12 cellular contexts compared by ENCODE assay signal in the genomic region with DNA sequence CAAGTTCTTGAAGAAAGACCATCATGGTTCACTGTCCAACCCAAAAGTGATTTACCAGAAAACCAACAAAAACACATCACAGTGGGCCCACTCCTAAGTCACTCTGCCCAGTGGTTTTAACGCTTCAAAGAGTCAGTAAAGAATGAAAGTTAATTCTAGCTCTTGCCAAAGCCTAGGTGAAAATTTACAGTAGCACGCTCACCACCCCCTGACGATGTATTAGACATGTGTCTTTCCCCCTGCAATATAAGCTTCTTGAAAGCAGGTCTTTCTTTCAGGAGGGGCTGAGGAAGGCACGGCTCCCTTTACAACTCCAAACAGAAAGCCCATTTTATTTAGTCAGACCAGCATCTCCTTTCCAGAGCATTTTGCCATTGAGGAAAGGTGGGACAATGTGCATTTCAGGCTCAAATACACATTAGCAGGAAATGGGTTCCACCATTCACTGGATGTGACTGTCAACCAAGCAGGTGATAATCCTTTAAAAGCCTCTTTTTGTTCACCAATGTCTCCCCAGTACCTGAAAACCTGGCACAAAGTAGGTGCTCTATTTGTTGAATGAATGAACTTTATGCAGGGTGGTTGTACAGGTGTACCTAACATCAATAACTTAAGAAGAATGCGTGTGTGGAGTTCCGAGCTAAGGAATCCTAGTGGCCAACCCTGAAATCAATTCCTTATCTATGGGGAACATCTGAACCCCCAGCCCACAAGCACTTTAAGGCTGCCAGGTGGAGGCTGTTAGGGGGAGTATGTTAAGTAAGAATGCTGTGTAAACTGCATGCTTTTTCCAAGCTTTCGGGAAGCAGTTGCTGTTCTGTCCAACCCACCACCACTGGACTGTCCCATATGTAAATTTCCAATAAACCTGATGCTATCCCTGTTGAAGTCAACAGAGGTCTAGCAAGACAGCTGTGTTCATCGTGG. TPM values are rescaled to one million over a fixed set of nuclear protein-coding genes. Genes with fewer than 3 reads are reported as not detected.
DNase-seq lines count a peak whose midpoint lies in the region; ATAC-seq, FAIRE-seq and TF ChIP-seq lines count a peak whose summit lies in the region.
"Had no signal": no experiment of that assay in that cellular context is flagged by ENCODE, and none has a peak within 500 bp of the region (broad histone marks: within the 10 kb centered on the region; RNA-seq: fewer than 3 reads in every experiment).

No MANE protein-coding gene starts in this region.

- peak overlapping the region; percentile 29 for H3K4me3 Mint-ChIP-seq in stimulated activated naive CD8-positive, alpha-beta T cell treated with anti-CD3 and anti-CD28 coated beads, Interleukin-15, Interleukin-2, amounts not matched to agents 100 ng/mL and 50 ng/mL, for 24 hours
- peak overlapping the region; percentile 69 for H3K4me3 Mint-ChIP-seq in T-helper 17 cell

- H4K8ac ChIP-seq in mesenchymal stem cell (ENCODE audit: low read length), result no peak overlapping the region

- peaks cover 25% of the 10 kb centered on the region for H3K4me1 ChIP-seq in mesenchymal stem cell (ENCODE audit: control insufficient read depth, insufficient read depth, low read depth, low read length)

- H3K27ac ChIP-seq in mesenchymal stem cell (ENCODE audit: low read length, poor library complexity, severe bottlenecking), result no peak overlapping the region
- H3K27ac ChIP-seq: neutrophil had no signal

- H3K9ac ChIP-seq in mesenchymal stem cell (ENCODE audit: low read length), result no peak overlapping the region

- no peak overlapping the region for H2AFZ ChIP-seq in mesenchymal stem cell (ENCODE audit: low read depth, low read length)

- FAIRE-seq in H54 (lab: Jason Lieb, UNC), result no peak
- FAIRE-seq: astrocyte had no signal

- H3K36me3 Mint-ChIP-seq in stimulated activated naive CD8-positive, alpha-beta T cell treated with anti-CD3 and anti-CD28 coated beads, Interleukin-15, Interleukin-2, amounts not matched to agents 100 ng/mL and 50 ng/mL, for 24 hours (ENCODE audit: low read depth), result peaks cover 89% of the 10 kb centered on the region
- H3K36me3 Mint-ChIP-seq in T-helper 17 cell (ENCODE audit: low read depth), result peaks cover 2% of the 10 kb centered on the region

- peaks cover 4% of the 10 kb centered on the region for H3K79me1 ChIP-seq in mesenchymal stem cell (replicated peaks; ENCODE audit: low read length, poor library complexity, severe bottlenecking)

- H2BK12ac ChIP-seq in mesenchymal stem cell (ENCODE audit: low read length in 2 of 2), result no peak overlapping the region

- H3K27me3 ChIP-seq in mesenchymal stem cell (ENCODE audit: control insufficient read depth in 1 of 2, insufficient read depth in 1 of 2, low read length in 2 of 2), result no peaks in the 10 kb centered on the region
- H3K27me3 ChIP-seq: BE2C, neutrophil had no signal

- no peak overlapping the region for H2BK5ac ChIP-seq in mesenchymal stem cell (ENCODE audit: low read depth, low read length, poor library complexity, severe bottlenecking)

- H3K9me3 Mint-ChIP-seq in stimulated activated naive CD8-positive, alpha-beta T cell treated with anti-CD3 and anti-CD28 coated beads, Interleukin-15, Interleukin-2, amounts not matched to agents 100 ng/mL and 50 ng/mL, for 24 hours, result no peaks in the 10 kb centered on the region

- DNase-seq in stimulated activated naive CD8-positive, alpha-beta T cell treated with anti-CD3 and anti-CD28 coated beads, Interleukin-15, Interleukin-2, amounts not matched to agents 100 U/mL and 50 U/mL, for 24 hours, result no peak
- DNase-seq in T-helper 17 cell, result no peak
- no peak for DNase-seq in mesenchymal stem cell
- no peak for DNase-seq in H54 (ENCODE audit: insufficient read length, low spot score)
- DNase-seq in NCI-H2227 (lab: John Stamatoyannopoulos, UW; ENCODE audit: unreplicated experiment), result no peak
- no peak for DNase-seq in NCI-H446 (lab: John Stamatoyannopoulos, UW)
- DNase-seq: BE2C, NCI-H2029 treated with DMSO at 0.1 percent for 48 hours had no signal

- H4K91ac ChIP-seq in mesenchymal stem cell (ENCODE audit: low read length), result no peak overlapping the region

- no peak overlapping the region for H3K23ac ChIP-seq in mesenchymal stem cell (ENCODE audit: low read length in 2 of 2)

- H3K14ac ChIP-seq in mesenchymal stem cell (ENCODE audit: low read length in 2 of 2), result peak overlapping the region in 1 of 2 experiments; percentile 18

- H3K18ac ChIP-seq in mesenchymal stem cell (ENCODE audit: low read depth in 1 of 2, low read length in 2 of 2), result no peak overlapping the region

- H2BK120ac ChIP-seq in mesenchymal stem cell (ENCODE audit: low read depth, low read length), result no peak overlapping the region

- 69% methylated on average over 7 of the region's 8 CpGs for WGBS in mesenchymal stem cell

- no peak for ATAC-seq in stimulated activated naive CD8-positive, alpha-beta T cell treated with anti-CD3 and anti-CD28 coated beads, Interleukin-15, Interleukin-2, amounts not matched to agents 100 U/mL and 50 U/mL, for 24 hours
- ATAC-seq in T-helper 17 cell (no peak), HG03432 (IDR thresholded peaks at IDR 0.05; ENCODE audit: unreplicated experiment) (no peak)

- H2AK5ac ChIP-seq in mesenchymal stem cell (ENCODE audit: low read length, severe bottlenecking), result no peak overlapping the region

- no peaks in the 10 kb centered on the region for H3K27me3 Mint-ChIP-seq in stimulated activated naive CD8-positive, alpha-beta T cell treated with anti-CD3 and anti-CD28 coated beads, Interleukin-15, Interleukin-2, amounts not matched to agents 100 ng/mL and 50 ng/mL, for 24 hours
- no peaks in the 10 kb centered on the region for H3K27me3 Mint-ChIP-seq in T-helper 17 cell

- H3K4me2 ChIP-seq in mesenchymal stem cell (ENCODE audit: low read length, poor library complexity, severe bottlenecking), result peak overlapping the region; percentile 39

- no peak overlapping the region for H2BK15ac ChIP-seq in mesenchymal stem cell (ENCODE audit: low read depth, poor library complexity, severe bottlenecking)

- H3K9me3 ChIP-seq in T-helper 17 cell (ENCODE audit: control insufficient read depth, low read length, poor library complexity, severe bottlenecking) (no peaks in the 10 kb centered on the region), mesenchymal stem cell (ENCODE audit: control insufficient read depth, low read length) (no peaks in the 10 kb centered on the region)
- H3K9me3 ChIP-seq: BE2C, neutrophil had no signal

- no peak overlapping the region for H3K4ac ChIP-seq in mesenchymal stem cell (ENCODE audit: low read depth in 1 of 2, low read length in 2 of 2)

- peaks cover 99% of the 10 kb centered on the region for H3K4me1 Mint-ChIP-seq in stimulated activated naive CD8-positive, alpha-beta T cell treated with anti-CD3 and anti-CD28 coated beads, Interleukin-15, Interleukin-2, amounts not matched to agents 100 ng/mL and 50 ng/mL, for 24 hours (ENCODE audit: low read depth)
- H3K4me1 Mint-ChIP-seq in T-helper 17 cell, result peaks cover 73% of the 10 kb centered on the region

- peaks cover 0 to 8% of the 10 kb centered on the region in 2 experiments for H3K36me3 ChIP-seq in mesenchymal stem cell (ENCODE audit: control insufficient read depth in 1 of 2, insufficient read depth in 2 of 2, low read depth in 1 of 2, low read length in 2 of 2)

- no peak overlapping the region for H3K4me3 ChIP-seq in mesenchymal stem cell (ENCODE audit: insufficient read depth in 1 of 2, low read depth in 1 of 2, low read length in 2 of 2)

- H3K27ac Mint-ChIP-seq in stimulated activated naive CD8-positive, alpha-beta T cell treated with anti-CD3 and anti-CD28 coated beads, Interleukin-15, Interleukin-2, amounts not matched to agents 100 ng/mL and 50 ng/mL, for 24 hours, result peak overlapping the region; percentile 2
- peak overlapping the region; percentile 93 for H3K27ac Mint-ChIP-seq in T-helper 17 cell

- TF ChIP-seq POLR2A in H54 (IDR thresholded peaks at IDR 0.05; ENCODE audit: low read depth, low read length), result no peak

RNA-seq across cellular contexts. Expression of a gene that starts 11.4 kb away (rescaled TPM):
- 100 to 1,000 TPM; 341 to 361 TPM for total RNA-seq in T-helper 17 cell
- 45.8 TPM for polyA plus RNA-seq in mesenchymal stem cell (2013, experiment 1 of 2)
- polyA plus RNA-seq in mesenchymal stem cell (2013, experiment 2 of 2), result 44.2 TPM
